In the genomic region with DNA sequence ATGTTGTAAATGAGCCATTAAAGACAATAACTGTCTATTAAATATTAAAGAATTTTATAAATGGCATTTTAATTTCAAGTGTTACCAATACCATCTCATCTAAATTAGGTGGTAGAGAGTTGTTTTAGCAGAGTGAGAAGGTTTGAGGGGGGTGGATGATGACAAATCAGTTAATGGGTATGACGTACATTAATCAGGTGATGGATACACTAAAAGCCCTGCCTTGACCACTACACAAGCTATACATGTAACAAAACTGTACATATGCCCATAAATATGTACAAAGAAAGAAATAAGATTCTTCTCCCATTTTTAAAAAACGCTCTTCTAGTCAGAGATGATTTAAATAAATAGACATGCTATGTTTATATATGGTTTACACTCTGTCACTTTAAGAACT, we compare ENCODE assay signal across 9 cellular contexts. TPM values are rescaled to one million over a fixed set of nuclear protein-coding genes. Genes with fewer than 3 reads are reported as not detected.
"Had no signal": no experiment of that assay in that cellular context is flagged by ENCODE, and none has a peak within 500 bp of the region (broad histone marks: within the 10 kb centered on the region; RNA-seq: fewer than 3 reads in every experiment).

No MANE protein-coding gene starts in this region.

- FAIRE-seq: G401.6, GM12878, GM12891, GM12892, GM18507, GM19239 had no signal

- ATAC-seq: GM12878 had no signal

- H3K4me3 ChIP-seq: GM12878 had no signal

- DNase-seq: GDM1, GF-D8 had no signal

RNA-seq across cellular contexts. Expression of a gene that starts 40.0 kb away (rescaled TPM):
- total RNA-seq: G401, GM12878 had no signal
- polyA plus RNA-seq: GM12878 had no signal
